8 cellular contexts compared by ENCODE assay signal in genomic region chr11:59058120-59058917, GRCh38. TPM values are rescaled to one million over a fixed set of nuclear protein-coding genes. Genes with fewer than 3 reads are reported as not detected.
A peak's percentile ranks its signal among the peaks of the same experiment; 100 is the strongest.
DNase-seq lines count a peak whose midpoint lies in the region; ATAC-seq and TF ChIP-seq lines count a peak whose summit lies in the region.
"Not testable (repeated sequence)": the region's sequence is repeated elsewhere in the genome, so short reads cannot be mapped to it uniquely, and the experiment has no call there.

No MANE protein-coding gene starts in this region.

- peak overlapping the region; percentile 74 for H2AFZ ChIP-seq in hepatocyte

- not testable (repeated sequence) for H3K4me1 ChIP-seq in ascending aorta; hepatocyte (ENCODE audit: insufficient read depth); vagina

- in situ Hi-C loops in GM13977 (cut with MboI; ENCODE audit: low pct_unique_long_range_greater_than_20kb, low sequenced_read_pairs, unreplicated experiment) = not testable (repeated sequence)

- H3K27ac ChIP-seq in ascending aorta, vagina: not testable (repeated sequence)
- H3K27ac ChIP-seq in hepatocyte = peak overlapping the region; percentile 34

- TF ChIP-seq CTCF in GM13977 (IDR thresholded peaks at IDR 0.05; ENCODE audit: extremely low read depth, insufficient read depth, missing control alignments) (peak; percentile 93), ascending aorta (IDR thresholded peaks at IDR 0.05) (peak; percentile 33 to 65 (median 41)), hepatocyte (IDR thresholded peaks at IDR 0.05; ENCODE audit: poor library complexity) (peak; percentile 87), vagina (IDR thresholded peaks at IDR 0.05) (peak; percentile 27 to 47 (median 39))

- H3K4me3 ChIP-seq in ascending aorta = peak overlapping the region; percentile 36 to 41
- peak overlapping the region; percentile 28 for H3K4me3 ChIP-seq in hepatocyte
- peak overlapping the region; percentile 13 to 21 for H3K4me3 ChIP-seq in vagina

- H3K79me2 ChIP-seq in hepatocyte = not testable (repeated sequence)

- peak; percentile 85 for DNase-seq in GM13977 (ENCODE audit: low spot score)
- DNase-seq in NCI-H1436 treated with DMSO at 0.1 percent for 48 hours (lab: John Stamatoyannopoulos, UW) = peak; percentile 41
- DNase-seq in T-helper 2 cell = peak; percentile 51 to 86 (median 64)
- DNase-seq in ascending aorta (ENCODE audit: low spot score in 2 of 2) = peak; percentile 36 to 75
- DNase-seq in hepatocyte (ENCODE audit: low spot score) = peak; percentile 88
- DNase-seq in putamen (ENCODE audit: low spot score) = peak; percentile 47
- not testable (repeated sequence) for DNase-seq in vagina (ENCODE audit: extremely low spot score in 2 of 2)

- H3K36me3 ChIP-seq in ascending aorta; hepatocyte (replicated peaks; ENCODE audit: insufficient read depth, low read depth); vagina: not testable (repeated sequence)

- H3K9me3 ChIP-seq in ascending aorta; hepatocyte (ENCODE audit: low read depth); vagina: not testable (repeated sequence)

- H3K27me3 ChIP-seq in ascending aorta, hepatocyte, vagina: not testable (repeated sequence)

- intact Hi-C loops in ascending aorta (cut with DNase I); vagina (cut with DNase I): not testable (repeated sequence)

- not testable (repeated sequence) for TF ChIP-seq POLR2A in vagina (IDR thresholded peaks at IDR 0.05)

- not testable (repeated sequence) for H4K20me1 ChIP-seq in hepatocyte (ENCODE audit: insufficient read depth, poor library complexity, severe bottlenecking)

- WGBS in hepatocyte (ENCODE audit: low lambda C conversion rate, missing lambda C conversion rate) = 4% methylated on average over 25 of the region's 25 CpGs

- H3K4me2 ChIP-seq in hepatocyte = peak overlapping the region; percentile 80

- H3K9me2 ChIP-seq in hepatocyte (replicated peaks; ENCODE audit: insufficient read depth) = not testable (repeated sequence)

- peak; percentile 88 for ATAC-seq in HG02885 (IDR thresholded peaks at IDR 0.05; ENCODE audit: poor library complexity, unreplicated experiment)

RNA-seq across cellular contexts. Expression of gene GLYATL1B, which starts 27.8 kb away (rescaled TPM):
- not detected for total RNA-seq in ascending aorta
- not detected in 2 replicates for total RNA-seq in hepatocyte
- 0.28 TPM in 1 of 2 replicates, not detected in the other for polyA plus RNA-seq in hepatocyte
- not detected for total RNA-seq in vagina

RNA-seq across cellular contexts. Expression of gene FAM111B, which starts 48.7 kb away (rescaled TPM):
- total RNA-seq in ascending aorta (not detected), hepatocyte (4.2 and 5.4 TPM in 2 replicates), vagina (1.2 TPM)
- 1.8 and 2.2 TPM in 2 replicates for polyA plus RNA-seq in hepatocyte

Comparison
In these comparisons a context has a peak if more than half of its experiments do, and no peak if none do; other contexts are left out.
1. CTCF ChIP-seq: peak in every context shown above with its lines; median percentile 93 in GM13977; 87 in hepatocyte; 41 in ascending aorta; 39 in vagina.